20 cellular contexts compared by ENCODE assay signal in the genomic region with DNA sequence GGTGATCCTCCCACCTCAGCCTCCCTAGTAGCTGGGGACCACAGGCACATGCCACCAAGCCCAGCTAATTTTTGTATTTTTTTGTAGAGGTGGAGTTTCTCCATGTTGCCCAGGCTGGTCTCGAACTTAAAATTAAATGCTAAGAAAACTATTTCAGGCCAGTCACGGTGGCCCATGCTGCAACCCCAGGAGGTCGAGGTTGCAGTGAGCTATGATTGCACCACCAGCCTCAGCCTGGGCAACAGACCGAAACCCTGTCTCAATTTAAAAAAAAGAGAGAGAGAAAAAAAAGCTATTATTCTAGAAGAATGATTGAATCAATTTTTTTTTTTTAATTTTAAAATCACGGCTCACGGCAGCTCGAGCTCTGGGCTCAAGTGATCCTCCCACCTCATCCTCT. TPM values are rescaled to one million over a fixed set of nuclear protein-coding genes. Genes with fewer than 3 reads are reported as not detected.
DNase-seq lines count a peak whose midpoint lies in the region; ATAC-seq and TF ChIP-seq lines count a peak whose summit lies in the region.
"Had no signal": no experiment of that assay in that cellular context is flagged by ENCODE, and none has a peak within 500 bp of the region (broad histone marks: within the 10 kb centered on the region; RNA-seq: fewer than 3 reads in every experiment).

No MANE protein-coding gene starts in this region.

- H3K27ac Mint-ChIP-seq in dendritic cell treated with granulocyte-macrophage colony-stimulating factor and Interleukin-4, amounts not matched to agents 40 ng/mL and 50 ng/mL, for 4 days: peak overlapping the region; percentile 84
- H3K27ac Mint-ChIP-seq: T-helper 2 cell treated with Interferon-gamma antibody and Interleukin-4, amounts not matched to agents 5 μg/mL and 100 μg/mL, for 36 hours had no signal

- peak overlapping the region; percentile 10 for H3K4me3 ChIP-seq in HL-60 (replicated peaks; ENCODE audit: insufficient read depth, low read length)
- no peak overlapping the region for H3K4me3 ChIP-seq in upper lobe of left lung

- intact Hi-C loops in dendritic cell treated with granulocyte-macrophage colony-stimulating factor and Interleukin-4, amounts not matched to agents 40 ng/mL and 50 ng/mL, for 4 days (cut with micrococcal nuclease): no loop called here

- DNase-seq in HL-60 (ENCODE audit: low read depth in 1 of 2, low spot score in 1 of 2) (peak; percentile 45 to 81), NOMO-1 (lab: John Stamatoyannopoulos, UW; ENCODE audit: unreplicated experiment in 2 of 2) (peak; percentile 74 to 75), upper lobe of left lung (no peak), putamen (ENCODE audit: low spot score) (no peak), OCI-M1 (lab: John Stamatoyannopoulos, UW) (no peak), NCI-H82 (lab: John Stamatoyannopoulos, UW) (no peak)
- DNase-seq: ACHN; Calu3; CD4-positive, alpha-beta memory T cell; DMS79; NCI-H1105; NCI-H1694 treated with DMSO at 0.1 percent for 48 hours had no signal

- H3K27me3 Mint-ChIP-seq in dendritic cell treated with granulocyte-macrophage colony-stimulating factor and Interleukin-4, amounts not matched to agents 40 ng/mL and 50 ng/mL, for 4 days: peaks cover 5% of the 10 kb centered on the region
- H3K27me3 Mint-ChIP-seq: CD4-positive, alpha-beta memory T cell had no signal

- no peaks in the 10 kb centered on the region for H3K27me3 ChIP-seq in HL-60 (ENCODE audit: insufficient read depth, poor library complexity, severe bottlenecking)
- no peaks in the 10 kb centered on the region for H3K27me3 ChIP-seq in upper lobe of left lung

- ATAC-seq in upper lobe of left lung (ENCODE audit: low FRiP score in 2 of 2): no peak
- ATAC-seq: Panc1 had no signal

- H3K36me3 Mint-ChIP-seq in dendritic cell treated with granulocyte-macrophage colony-stimulating factor and Interleukin-4, amounts not matched to agents 40 ng/mL and 50 ng/mL, for 4 days (ENCODE audit: low read depth): no peaks in the 10 kb centered on the region
- H3K36me3 Mint-ChIP-seq: CD4-positive, alpha-beta memory T cell had no signal

- H3K9me3 Mint-ChIP-seq in dendritic cell treated with granulocyte-macrophage colony-stimulating factor and Interleukin-4, amounts not matched to agents 40 ng/mL and 50 ng/mL, for 4 days: no peaks in the 10 kb centered on the region
- H3K9me3 Mint-ChIP-seq: CD4-positive, alpha-beta memory T cell; T-helper 2 cell treated with Interferon-gamma antibody and Interleukin-4, amounts not matched to agents 5 μg/mL and 100 μg/mL, for 36 hours had no signal

- no peak for TF ChIP-seq EP300 in upper lobe of left lung (IDR thresholded peaks at IDR 0.05)

- H3K4me1 ChIP-seq in upper lobe of left lung: peaks cover 12 to 20% (median 14%) of the 10 kb centered on the region in 4 donors

- no peaks in the 10 kb centered on the region for H3K36me3 ChIP-seq in upper lobe of left lung

- no peak for TF ChIP-seq POLR2A in upper lobe of left lung (IDR thresholded peaks at IDR 0.05)

- WGBS in upper lobe of left lung, 2 donors: 75 to 86% methylated on average over 7 of the region's 7 CpGs

- peaks cover 40% of the 10 kb centered on the region for H3K4me1 Mint-ChIP-seq in dendritic cell treated with granulocyte-macrophage colony-stimulating factor and Interleukin-4, amounts not matched to agents 40 ng/mL and 50 ng/mL, for 4 days (ENCODE audit: low read depth)

- H3K9me3 ChIP-seq in upper lobe of left lung: no peaks in the 10 kb centered on the region

- TF ChIP-seq CTCF in HL-60 (IDR thresholded peaks at IDR 0.05; ENCODE audit: insufficient read depth, low read length) (no peak), upper lobe of left lung (IDR thresholded peaks at IDR 0.05) (no peak)

- peak overlapping the region; percentile 96 for H3K27ac ChIP-seq in HL-60 (replicated peaks)
- H3K27ac ChIP-seq in upper lobe of left lung: peak overlapping the region; percentile 66 to 76 (median 68)

- H3K4me3 Mint-ChIP-seq in dendritic cell treated with granulocyte-macrophage colony-stimulating factor and Interleukin-4, amounts not matched to agents 40 ng/mL and 50 ng/mL, for 4 days: peak overlapping the region; percentile 23
- H3K4me3 Mint-ChIP-seq: T-helper 2 cell treated with Interferon-gamma antibody and Interleukin-4, amounts not matched to agents 5 μg/mL and 100 μg/mL, for 36 hours had no signal

RNA-seq across cellular contexts. Expression of gene SLC51A, which starts 4.7 kb away (rescaled TPM):
- total RNA-seq in upper lobe of left lung: 1 to 10 TPM in 3 of 6 donors, under 1 TPM in 3; 0.89 to 3.2 (median 1.1) TPM
- total RNA-seq: Calu3; CD4-positive, alpha-beta memory T cell; H4; HT1080; M059J; NCI-H460; SK-MEL-5 had no signal

RNA-seq across cellular contexts. Expression of gene ZDHHC19, which starts 9.8 kb away (rescaled TPM):
- 1 to 10 TPM in 2 of 6 donors, not detected in 4; 1.4 to 3.1 TPM for total RNA-seq in upper lobe of left lung
- total RNA-seq: Calu3; CD4-positive, alpha-beta memory T cell; H4; HT1080; M059J; NCI-H460 had no signal

Comparison
In these comparisons a context has a peak if more than half of its experiments do, and no peak if none do; other contexts are left out.
1. DNase-seq: peak in HL-60 (2 of 2) and NOMO-1 (2 of 2); none in upper lobe of left lung (0 of 2), putamen (single experiment), OCI-M1 (single experiment) and NCI-H82 (single experiment).